Comparison of ENCODE assay signal across 31 cellular contexts in genomic region chr1:82273816-82274215, GRCh38.
A peak's percentile ranks its signal among the peaks of the same experiment; 100 is the strongest.
DNase-seq lines count a peak whose midpoint lies in the region; ATAC-seq, FAIRE-seq and TF ChIP-seq lines count a peak whose summit lies in the region.
"Had no signal": no experiment of that assay in that cellular context is flagged by ENCODE, and none has a peak within 500 bp of the region (broad histone marks: within the 10 kb centered on the region; RNA-seq: fewer than 3 reads in every experiment).

No MANE protein-coding gene starts in this region.

- 0 out of 2 replicates have a peak overlapping the region, but pooled peaks have one; percentile 58 for H2AFZ ChIP-seq in H1 (ENCODE audit: low read length)
- H2AFZ ChIP-seq: parathyroid adenoma had no signal

- H2BK12ac ChIP-seq in H1 (ENCODE audit: low read depth, low read length), result no peak overlapping the region

- no peaks in the 10 kb centered on the region for H3K36me3 Mint-ChIP-seq in nephron progenitor cell (ENCODE audit: low read depth)
- H3K36me3 Mint-ChIP-seq: activated naive CD8-positive, alpha-beta T cell treated with anti-CD3 and anti-CD28 coated beads for 36 hours; CD4-positive, CD25-positive, alpha-beta regulatory T cell; natural killer cell had no signal

- H4K91ac ChIP-seq in H1 (replicated peaks; ENCODE audit: insufficient read length, low read length), result no peak overlapping the region

- no peaks in the 10 kb centered on the region for H3K4me1 ChIP-seq in H1 (replicated peaks in 1 of 4; ENCODE audit: control insufficient read depth in 3 of 4, insufficient read depth in 4 of 4, low read length in 3 of 4)
- no peaks in the 10 kb centered on the region for H3K4me1 ChIP-seq in colonic mucosa
- H3K4me1 ChIP-seq: parathyroid adenoma, right atrium auricular region had no signal

- no peak overlapping the region for H3K27ac Mint-ChIP-seq in nephron progenitor cell
- H3K27ac Mint-ChIP-seq: activated naive CD8-positive, alpha-beta T cell treated with anti-CD3 and anti-CD28 coated beads for 36 hours; natural killer cell had no signal

- no peak for TF ChIP-seq CTCF in H1 (IDR thresholded peaks at IDR 0.05; ENCODE audit: control extremely low read depth in 1 of 3, insufficient read depth in 1 of 3, low read depth in 1 of 3, low read length in 3 of 3)
- no peak for TF ChIP-seq CTCF in nephron progenitor cell (IDR thresholded peaks at IDR 0.05)
- no peak for TF ChIP-seq CTCF in colonic mucosa (IDR thresholded peaks at IDR 0.05)

- FAIRE-seq in H1 (lab: Jason Lieb, UNC), result no peak

- H3K4me3 ChIP-seq in H1 (ENCODE audit: extremely low read depth in 1 of 4, insufficient read depth in 2 of 4, low read depth in 3 of 4, low read length in 4 of 4) (no peak overlapping the region), colonic mucosa (no peak overlapping the region)
- H3K4me3 ChIP-seq: ascending aorta, right atrium auricular region had no signal

- no peak for ATAC-seq in HG03045 (IDR thresholded peaks at IDR 0.05; ENCODE audit: unreplicated experiment)
- no peak for ATAC-seq in HG02884 (IDR thresholded peaks at IDR 0.05; ENCODE audit: unreplicated experiment)
- ATAC-seq: left colon, natural killer cell, PC-3, Right ventricle myocardium inferior had no signal

- no peak overlapping the region for H4K8ac ChIP-seq in H1 (ENCODE audit: extremely low read depth, insufficient read depth, low read length)

- CTCF ChIA-PET in H1 (lab: Charles Lee; ENCODE audit: partially characterized antibody), result no interaction called here

- peak; percentile 6 for DNase-seq in NCI-H2171 treated with DMSO at 0.1 percent for 48 hours (lab: John Stamatoyannopoulos, UW)
- DNase-seq in NCI-H2171 (lab: John Stamatoyannopoulos, UW), result no peak
- DNase-seq in H1 (ENCODE audit: low read depth in 1 of 2, low spot score in 2 of 2), result no peak
- peak; percentile 51 for DNase-seq in myocyte (ENCODE audit: low read depth)
- DNase-seq in nephron progenitor cell, result no peak
- DNase-seq in colonic mucosa, result no peak
- DNase-seq: 8988T; activated CD4-positive, alpha-beta T cell treated with anti-CD3 and anti-CD28 coated beads for 48 hours; activated CD8-positive, alpha-beta memory T cell treated with anti-CD3 and anti-CD28 coated beads for 24 hours; activated effector memory CD4-positive, alpha-beta T cell treated with anti-CD3 and anti-CD28 coated beads, Interleukin-2, amount 50 U/mL, for 16 hours; activated naive CD8-positive, alpha-beta T cell treated with anti-CD3 and anti-CD28 coated beads for 36 hours; CD4-positive, CD25-positive, alpha-beta regulatory T cell; effector CD4-positive, alpha-beta T cell; foreskin melanocyte; Karpas-422; left colon; MV-4-11; natural killer cell; NCI-H146; NCI-H524; PC-3; stimulated activated naive CD4-positive, alpha-beta T cell; WERI-Rb-1 had no signal

- no peak overlapping the region for H3K56ac ChIP-seq in H1 (replicated peaks; ENCODE audit: insufficient read length, low read depth, low read length)

- no peak overlapping the region for H2BK5ac ChIP-seq in H1 (ENCODE audit: low read depth, low read length)

- no peaks in the 10 kb centered on the region for H3K9me3 ChIP-seq in H1 (ENCODE audit: insufficient read depth in 2 of 2, low read depth in 1 of 2, low read length in 1 of 2)
- no peaks in the 10 kb centered on the region for H3K9me3 ChIP-seq in colonic mucosa
- H3K9me3 ChIP-seq: right atrium auricular region had no signal

- no peak for TF ChIP-seq RAD21 in H1 (IDR thresholded peaks at IDR 0.05 in 1 of 2, conservative IDR thresholded peaks at IDR 0.05 in 1 of 2; ENCODE audit: low read depth in 2 of 2, low read length in 2 of 2)

- H2BK120ac ChIP-seq in H1 (replicated peaks; ENCODE audit: low read depth, low read length), result no peak overlapping the region

- H3K9me3 Mint-ChIP-seq in nephron progenitor cell, result no peaks in the 10 kb centered on the region
- H3K9me3 Mint-ChIP-seq: activated naive CD8-positive, alpha-beta T cell treated with anti-CD3 and anti-CD28 coated beads for 36 hours had no signal

- no peak overlapping the region for H2BK15ac ChIP-seq in H1 (ENCODE audit: low read length)

- H3K4me2 ChIP-seq in H1 (ENCODE audit: insufficient read depth in 1 of 2, low read depth in 2 of 2, low read length in 2 of 2), result no peak overlapping the region

- H3K27ac ChIP-seq in H1 (ENCODE audit: low read depth, low read length) (no peak overlapping the region), colonic mucosa (no peak overlapping the region)
- H3K27ac ChIP-seq: ascending aorta, epithelial cell of prostate, HL-60, parathyroid adenoma, right atrium auricular region, WERI-Rb-1 had no signal

- intact Hi-C loops in colonic mucosa (cut with DNase I), result no loop called here

- H4K20me1 ChIP-seq in H1 (replicated peaks in 1 of 2; ENCODE audit: control insufficient read depth in 1 of 2, insufficient read depth in 2 of 2, low read length in 2 of 2), result no peaks in the 10 kb centered on the region

- no peak overlapping the region for H3K4me3 Mint-ChIP-seq in nephron progenitor cell
- H3K4me3 Mint-ChIP-seq: activated naive CD8-positive, alpha-beta T cell treated with anti-CD3 and anti-CD28 coated beads for 36 hours; CD4-positive, CD25-positive, alpha-beta regulatory T cell; natural killer cell had no signal

- H3K14ac ChIP-seq in H1 (ENCODE audit: insufficient read length), result no peak overlapping the region

- H3K36me3 ChIP-seq in H1 (ENCODE audit: control insufficient read depth in 2 of 4, insufficient read depth in 4 of 4, low read length in 3 of 4) (no peaks in the 10 kb centered on the region), colonic mucosa (no peaks in the 10 kb centered on the region)
- H3K36me3 ChIP-seq: ascending aorta, right atrium auricular region, WERI-Rb-1 had no signal

- H2BK20ac ChIP-seq in H1 (ENCODE audit: low read length), result no peak overlapping the region

- WGBS in H1 (ENCODE audit: extremely low coverage in 1 of 2, insufficient coverage in 1 of 2, insufficient read length in 1 of 2, insufficient replicate concordance in 2 of 2, low coverage in 1 of 2, low lambda C conversion rate in 2 of 2, missing lambda C conversion rate in 1 of 2), 2 experiments, result 89% methylated on average over 2 of the region's 2 CpGs; no CpG with 5 or more reads in 1 of the 2 experiments

- H3K4me1 Mint-ChIP-seq in nephron progenitor cell, result no peaks in the 10 kb centered on the region
- H3K4me1 Mint-ChIP-seq: activated naive CD8-positive, alpha-beta T cell treated with anti-CD3 and anti-CD28 coated beads for 36 hours; CD4-positive, CD25-positive, alpha-beta regulatory T cell; natural killer cell had no signal

- no peaks in the 10 kb centered on the region for H3K79me2 ChIP-seq in H1 (ENCODE audit: control insufficient read depth in 1 of 2, insufficient read depth in 2 of 2, low read length in 2 of 2)
- H3K79me2 ChIP-seq: parathyroid adenoma had no signal

- no peaks in the 10 kb centered on the region for H3K27me3 Mint-ChIP-seq in nephron progenitor cell (ENCODE audit: low read depth, poor library complexity)
- H3K27me3 Mint-ChIP-seq: activated naive CD8-positive, alpha-beta T cell treated with anti-CD3 and anti-CD28 coated beads for 36 hours; CD4-positive, CD25-positive, alpha-beta regulatory T cell had no signal

- TF ChIP-seq POLR2A in H1 (IDR thresholded peaks at IDR 0.05; ENCODE audit: control extremely low read depth in 1 of 2, low read depth in 2 of 2, low read length in 2 of 2), result no peak

- H3K23ac ChIP-seq in H1 (ENCODE audit: insufficient read length), result no peak overlapping the region

- H3K27me3 ChIP-seq in H1 (replicated peaks in 1 of 4; ENCODE audit: control insufficient read depth in 3 of 4, extremely low read depth in 1 of 4, insufficient read depth in 3 of 4, low read length in 3 of 4), result no peaks in the 10 kb centered on the region
- no peaks in the 10 kb centered on the region for H3K27me3 ChIP-seq in colonic mucosa
- H3K27me3 ChIP-seq: ascending aorta, right atrium auricular region had no signal

- POLR2A ChIA-PET in H1 (lab: Charles Lee; ENCODE audit: partially characterized antibody), result no interaction called here

- H3K9ac ChIP-seq in H1 (replicated peaks in 1 of 4; ENCODE audit: extremely low read depth in 1 of 4, low read depth in 3 of 4, low read length in 3 of 4) (no peak overlapping the region), colonic mucosa (ENCODE audit: low read depth in 2 of 2, low read length in 2 of 2) (no peak overlapping the region)
- H3K9ac ChIP-seq: parathyroid adenoma had no signal

- no peak overlapping the region for H4K5ac ChIP-seq in H1 (ENCODE audit: insufficient read length, low read depth, low read length)

- no peaks in the 10 kb centered on the region for H3K79me1 ChIP-seq in H1 (ENCODE audit: low read depth, low read length)

- no peak overlapping the region for H3K4ac ChIP-seq in H1 (replicated peaks; ENCODE audit: insufficient read length, low read depth, low read length)

- TF ChIP-seq EP300 in H1 (IDR thresholded peaks at IDR 0.05; ENCODE audit: borderline replicate concordance in 1 of 2, low read depth in 2 of 2, low read length in 2 of 2), result no peak

- H2AK5ac ChIP-seq in H1 (ENCODE audit: low read depth, low read length), result no peak overlapping the region

- no peaks in the 10 kb centered on the region for H3K23me2 ChIP-seq in H1 (ENCODE audit: low read depth, low read length)

- no peak overlapping the region for H3K18ac ChIP-seq in H1 (ENCODE audit: extremely low read depth, low read length)

TF ChIP-seq in H1, 55 proteins besides CTCF, POLR2A, EP300 and RAD21:
- TF ChIP-seq TCF12 (IDR thresholded peaks at IDR 0.05; ENCODE audit: low read depth, low read length) (no peak), KDM5A (IDR thresholded peaks at IDR 0.05; ENCODE audit: low read length) (no peak)

Comparison
In these comparisons a context has a peak if more than half of its experiments do, and no peak if none do; other contexts are left out.
1. DNase-seq: peak in NCI-H2171 treated with DMSO at 0.1 percent for 48 hours (single experiment) and myocyte (single experiment); none in NCI-H2171 (single experiment), H1 (0 of 2), nephron progenitor cell (single experiment) and colonic mucosa (single experiment).